8 cellular contexts compared by ENCODE assay signal in the genomic region with DNA sequence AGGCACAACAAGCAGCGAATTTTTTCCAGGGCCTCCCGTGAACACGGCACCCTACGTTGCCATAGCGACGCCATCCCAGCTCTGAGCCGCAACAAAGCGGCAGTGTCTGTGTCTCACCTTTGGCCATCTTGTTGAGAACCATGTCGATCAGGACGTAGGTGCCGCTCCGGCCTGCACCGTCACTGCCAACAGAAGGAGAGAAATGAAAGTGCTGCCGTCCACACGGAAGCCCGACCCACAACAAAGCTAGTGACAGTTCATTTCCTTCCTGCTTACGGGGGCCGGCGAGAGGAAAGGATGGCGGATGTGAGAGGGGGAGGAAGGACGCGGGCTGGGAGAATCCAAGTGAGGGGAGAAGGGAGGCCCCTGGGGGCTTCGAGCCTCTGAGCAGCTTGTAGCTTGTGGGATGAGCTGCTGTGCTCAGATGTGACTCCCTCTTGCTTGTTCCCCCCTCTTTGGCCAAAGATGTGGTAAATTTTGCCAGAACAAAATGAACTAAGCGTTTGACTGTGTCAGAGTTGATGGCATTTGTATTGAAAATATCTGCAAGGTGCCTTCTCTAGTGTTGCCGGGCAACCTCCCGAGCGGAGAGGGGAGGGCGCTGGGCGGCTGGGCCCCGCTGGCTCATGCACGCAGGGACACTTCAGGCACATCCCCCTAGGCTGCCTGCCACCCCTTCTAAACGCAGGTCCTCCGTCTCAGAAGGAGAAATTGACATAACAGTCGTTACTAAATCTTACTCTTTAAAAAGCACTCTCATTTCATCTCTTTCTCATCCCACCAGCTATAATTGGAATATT.
DNase-seq lines count a peak whose midpoint lies in the region; ATAC-seq and TF ChIP-seq lines count a peak whose summit lies in the region.
"Had no signal": no experiment of that assay in that cellular context is flagged by ENCODE, and none has a peak within 500 bp of the region (broad histone marks: within the 10 kb centered on the region; RNA-seq: fewer than 3 reads in every experiment).

No MANE protein-coding gene starts in this region.

- no peak overlapping the region for H3K9ac ChIP-seq in IMR-90 (ENCODE audit: low read depth, low read length)

- H3K4me2 ChIP-seq in IMR-90 (ENCODE audit: low read depth, low read length) = peak overlapping the region; percentile 52

- H3K23ac ChIP-seq in IMR-90 (ENCODE audit: low read depth, low read length) = no peak overlapping the region

- H2BK5ac ChIP-seq in IMR-90 (ENCODE audit: low read depth, low read length, poor library complexity, severe bottlenecking) = no peak overlapping the region

- in situ Hi-C loops in IMR-90 (cut with MboI; ENCODE audit: low sequenced_read_pairs) = no loop called here

- H3K4ac ChIP-seq in IMR-90 (ENCODE audit: low read depth, low read length) = no peak overlapping the region

- no peak overlapping the region for H2AK9ac ChIP-seq in IMR-90 (replicated peaks; ENCODE audit: low read depth, low read length, poor library complexity)

- H3K9me3 Mint-ChIP-seq in activated CD4-positive, alpha-beta T cell treated with anti-CD3 and anti-CD28 coated beads, Interleukin-2, amount 10 ng/mL, durations not matched to agents 24 days and 14 days = peaks cover 4% of the 10 kb centered on the region

- no peaks in the 10 kb centered on the region for H3K9me1 ChIP-seq in IMR-90 (ENCODE audit: insufficient read depth, low read length)

- no peak for TF ChIP-seq CTCF in IMR-90 (conservative IDR thresholded peaks at IDR 0.05; ENCODE audit: low read depth, low read length)

- peaks cover 4% of the 10 kb centered on the region for H3K27me3 Mint-ChIP-seq in activated CD4-positive, alpha-beta T cell treated with anti-CD3 and anti-CD28 coated beads, Interleukin-2, amount 10 ng/mL, durations not matched to agents 24 days and 14 days

- no TSS peak for BruUV-seq in IMR-90 (replicated peaks; lab: Mats Ljungman, UMichigan)

- 5% methylated on average over 15 of the region's 34 CpGs; no CpG with 5 or more reads in 1 of the 2 experiments for WGBS in IMR-90 (ENCODE audit: extremely low coverage in 2 of 2, insufficient read length in 1 of 2), 2 experiments

- H3K18ac ChIP-seq in IMR-90 (ENCODE audit: low read depth, low read length) = no peak overlapping the region

- H4K5ac ChIP-seq in IMR-90 (ENCODE audit: low read depth, low read length) = no peak overlapping the region

- no peak for TF ChIP-seq RAD21 in IMR-90 (IDR thresholded peaks at IDR 0.05; ENCODE audit: low read length)

- TF ChIP-seq POLR2A in IMR-90 (IDR thresholded peaks at IDR 0.05; ENCODE audit: low read depth, low read length) = no peak

- no peak overlapping the region for H3K14ac ChIP-seq in IMR-90 (replicated peaks; ENCODE audit: low read depth, low read length)

- no peak overlapping the region for H2BK120ac ChIP-seq in IMR-90 (ENCODE audit: low read depth, low read length)

- H4K20me1 ChIP-seq in IMR-90 (ENCODE audit: insufficient read depth, low read length) = no peaks in the 10 kb centered on the region

- H2AFZ ChIP-seq in IMR-90 (replicated peaks; ENCODE audit: low read length, poor library complexity) = peak overlapping the region; percentile 43

- POLR2A ChIA-PET in IMR-90 (lab: Charles Lee; ENCODE audit: unreplicated experiment) = no interaction called here

- CTCF ChIA-PET in IMR-90 (lab: Yijun Ruan, JAX) = no interaction called here

- no peak overlapping the region for H2BK20ac ChIP-seq in IMR-90 (ENCODE audit: low read depth, low read length)

- H3K79me1 ChIP-seq in IMR-90 (ENCODE audit: low read depth in 1 of 2, low read length in 2 of 2) = no peaks in the 10 kb centered on the region

- no peak overlapping the region for H4K8ac ChIP-seq in IMR-90 (ENCODE audit: low read depth in 2 of 2, low read length in 2 of 2)

- DNase-seq in IMR-90 (no peak), dermis blood vessel endothelial cell (peak; percentile 61), lung microvascular endothelial cell (ENCODE audit: low read depth in 2 of 2) (peak; percentile 57 to 72), HuH-7.5 (ENCODE audit: low spot score) (no peak)
- peak; percentile 88 for DNase-seq in activated CD4-positive, alpha-beta T cell treated with anti-CD3 and anti-CD28 coated beads, Interleukin-2, amount 10 ng/mL, durations not matched to agents 24 days and 14 days
- DNase-seq in stimulated activated CD4-positive, alpha-beta T cell treated with anti-CD3 and anti-CD28 coated beads, TNF-alpha, amount 100 ng/mL, for 24 hours (ENCODE audit: low read depth in 3 of 3) = peak; percentile 15 to 53 (median 28)

- no peak overlapping the region for H3K56ac ChIP-seq in IMR-90 (ENCODE audit: extremely low read depth, insufficient read depth, low read length)

- H3K4me3 ChIP-seq in IMR-90 (ENCODE audit: insufficient read depth, low read depth, low read length) = peak overlapping the region; percentile 42; the same call in 1 of the 2 replicates

- peak; percentile 80 for ATAC-seq in GM19452 (IDR thresholded peaks at IDR 0.05; ENCODE audit: unreplicated experiment)
- no peak for ATAC-seq in IMR-90 (ENCODE audit: low read depth)

- H3K36me3 ChIP-seq in IMR-90 (ENCODE audit: control insufficient read depth, insufficient read depth, low read length) = no peaks in the 10 kb centered on the region

- dilution Hi-C loops in IMR-90 (cut with HindIII; ENCODE audit: low sequenced_read_pairs, unreplicated experiment) = no loop called here

- no peak overlapping the region for H3K27ac ChIP-seq in IMR-90 (ENCODE audit: insufficient read depth, low read length)
- H3K27ac ChIP-seq: epithelial cell of prostate had no signal

- H3K27ac Mint-ChIP-seq in activated CD4-positive, alpha-beta T cell treated with anti-CD3 and anti-CD28 coated beads, Interleukin-2, amount 10 ng/mL, durations not matched to agents 24 days and 14 days = peak overlapping the region; percentile 82

- H3K36me3 Mint-ChIP-seq in activated CD4-positive, alpha-beta T cell treated with anti-CD3 and anti-CD28 coated beads, Interleukin-2, amount 10 ng/mL, durations not matched to agents 24 days and 14 days (ENCODE audit: low read depth) = no peaks in the 10 kb centered on the region

- peaks cover 35% of the 10 kb centered on the region for H3K4me1 Mint-ChIP-seq in activated CD4-positive, alpha-beta T cell treated with anti-CD3 and anti-CD28 coated beads, Interleukin-2, amount 10 ng/mL, durations not matched to agents 24 days and 14 days

- H4K91ac ChIP-seq in IMR-90 (ENCODE audit: insufficient read depth, low read depth, low read length) = no peak overlapping the region

- no peaks in the 10 kb centered on the region for H3K4me1 ChIP-seq in IMR-90 (ENCODE audit: control insufficient read depth, insufficient read depth, low read length)

- peaks cover 28% of the 10 kb centered on the region for H3K9me3 ChIP-seq in IMR-90 (ENCODE audit: control insufficient read depth, insufficient read depth, low read length)

- H3K27me3 ChIP-seq in IMR-90 (ENCODE audit: control insufficient read depth, insufficient read depth, low read length) = no peaks in the 10 kb centered on the region

- no peak overlapping the region for H2AK5ac ChIP-seq in IMR-90 (ENCODE audit: low read depth, low read length)

- no peak overlapping the region for H2BK15ac ChIP-seq in IMR-90 (ENCODE audit: low read depth, low read length)

- H3K4me3 Mint-ChIP-seq in activated CD4-positive, alpha-beta T cell treated with anti-CD3 and anti-CD28 coated beads, Interleukin-2, amount 10 ng/mL, durations not matched to agents 24 days and 14 days = peak overlapping the region; percentile 88

- intact Hi-C loops in IMR-90 (cut with micrococcal nuclease) = no loop called here
- intact Hi-C loops in activated CD4-positive, alpha-beta T cell treated with anti-CD3 and anti-CD28 coated beads, Interleukin-2, amount 10 ng/mL, durations not matched to agents 24 days and 14 days (cut with micrococcal nuclease) = loop anchor here (1.0 kb wide), 1 partner anchor 32 kb away; no protein-coding TSS in a partner anchor

TF ChIP-seq in IMR-90, 13 proteins besides CTCF, POLR2A, EP300 and RAD21:
- TF ChIP-seq USF2 (IDR thresholded peaks at IDR 0.05; ENCODE audit: low read depth, low read length) (no peak), CHD1 (IDR thresholded peaks at IDR 0.05; ENCODE audit: low read depth, low read length) (no peak)

Comparison
In these comparisons a context has a peak if more than half of its experiments do, and no peak if none do; other contexts are left out.
1. DNase-seq: peak in activated CD4-positive, alpha-beta T cell treated with anti-CD3 and anti-CD28 coated beads, Interleukin-2, amount 10 ng/mL, durations not matched to agents 24 days and 14 days (single experiment), dermis blood vessel endothelial cell (single experiment), lung microvascular endothelial cell (2 of 2) and stimulated activated CD4-positive, alpha-beta T cell treated with anti-CD3 and anti-CD28 coated beads, TNF-alpha, amount 100 ng/mL, for 24 hours (3 of 3); none in IMR-90 (single experiment) and HuH-7.5 (single experiment).